8 cellular contexts compared by ENCODE assay signal in the genomic region with DNA sequence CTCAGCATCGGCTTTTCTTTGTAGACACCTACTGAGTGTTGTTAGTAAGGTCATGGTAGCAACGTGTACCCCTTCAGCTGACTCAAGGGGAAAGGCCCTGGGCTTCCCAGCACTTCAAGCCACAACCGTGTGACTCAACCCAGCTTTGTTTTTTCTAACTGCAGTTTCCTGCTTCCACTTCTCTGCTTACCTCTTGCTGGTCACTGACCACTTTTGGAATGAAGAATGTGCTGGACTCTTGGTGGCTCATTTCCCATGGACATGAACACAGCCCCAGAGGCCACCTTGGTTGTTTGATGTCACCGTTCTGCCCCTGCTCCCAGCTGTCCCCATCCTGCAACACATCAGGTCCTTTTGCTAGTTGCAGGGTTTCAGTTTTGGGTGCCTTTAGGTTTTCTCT.
DNase-seq lines count a peak whose midpoint lies in the region; ATAC-seq, FAIRE-seq and TF ChIP-seq lines count a peak whose summit lies in the region.

No MANE protein-coding gene starts in this region.

- no peaks in the 10 kb centered on the region for H3K9me2 ChIP-seq in SK-N-SH

- RAD21 ChIA-PET in GM12878 (lab: Charles Lee; ENCODE audit: unreplicated experiment): interaction anchor here (0.9 to 2.3 kb wide), 7 partner anchors 10 to 390 kb away, joined by 3 to 11 read pairs (median 6); a partner anchor contains a TSS

- peak overlapping the region; percentile 66 for H2AFZ ChIP-seq in DND-41 (ENCODE audit: low read depth, low read length)
- H2AFZ ChIP-seq in SK-N-SH (ENCODE audit: low read depth): peak overlapping the region; percentile 69; the same call in 1 of the 2 replicates
- peak overlapping the region; percentile 90 for H2AFZ ChIP-seq in GM12878 (ENCODE audit: control insufficient read depth, low read depth, low read length)

- H3K79me2 ChIP-seq in DND-41 (ENCODE audit: insufficient read depth, low read length) (peaks cover 23% of the 10 kb centered on the region), SK-N-SH (ENCODE audit: insufficient read depth) (no peaks in the 10 kb centered on the region), GM12878 (ENCODE audit: control insufficient read depth, insufficient read depth, low read length) (no peaks in the 10 kb centered on the region)

- in situ Hi-C loops in GM12878 (cut with MboI): no loop called here
- in situ Hi-C loops in gastrocnemius medialis (cut with MboI; ENCODE audit: low sequenced_read_pairs in 4 of 4): no loop called here

- 50% methylated on average over 4 of the region's 4 CpGs for WGBS in SK-N-SH (ENCODE audit: low lambda C conversion rate)
- 0% methylated on average over 4 of the region's 4 CpGs for WGBS in GM12878 (ENCODE audit: insufficient coverage, insufficient replicate concordance, low lambda C conversion rate, missing lambda C conversion rate)

- H3K36me3 ChIP-seq in DND-41 (ENCODE audit: insufficient read depth, low read length): no peaks in the 10 kb centered on the region
- no peaks in the 10 kb centered on the region for H3K36me3 ChIP-seq in SK-N-SH (replicated peaks in 1 of 2; ENCODE audit: control insufficient read depth in 1 of 2, insufficient read depth in 2 of 2, low read length in 1 of 2)
- H3K36me3 ChIP-seq in GM12878 (ENCODE audit: control insufficient read depth in 2 of 2, insufficient read depth in 2 of 2, low read length in 1 of 2): no peaks in the 10 kb centered on the region
- no peaks in the 10 kb centered on the region for H3K36me3 ChIP-seq in gastrocnemius medialis

- DNase-seq in DND-41 (peak; percentile 71), SK-N-SH (no peak), GM12878 (ENCODE audit: low read depth, low spot score) (peak; percentile 59), gastrocnemius medialis (no peak), NCI-H748 treated with DMSO at 0.1 percent for 48 hours (lab: John Stamatoyannopoulos, UW) (no peak)
- DNase-seq in stimulated activated CD4-positive, alpha-beta T cell treated with anti-CD3 and anti-CD28 coated beads, Interleukin-15, amount 100 ng/mL, for 48 hours (ENCODE audit: low read depth in 2 of 2): peak; percentile 61 to 62

- H3K27ac ChIP-seq in DND-41 (ENCODE audit: low read length) (peak overlapping the region; percentile 98), SK-N-SH (ENCODE audit: low read depth in 2 of 2, low read length in 1 of 2) (peak overlapping the region in 1 of 2 experiments; percentile 39; a peak in 1 of 4 replicates), GM12878 (ENCODE audit: control insufficient read depth, insufficient read depth) (no peak overlapping the region; the same call in 1 of the 2 replicates), gastrocnemius medialis (no peak overlapping the region)

- intact Hi-C loops in GM12878 (cut with micrococcal nuclease; ENCODE audit: unreplicated experiment): loop anchor here (5.0 kb wide), 1 partner anchor 216 kb away; a partner anchor contains a TSS
- intact Hi-C loops in gastrocnemius medialis (cut with DNase I; ENCODE audit: low total_unique reads): no loop called here

- TF ChIP-seq POLR2A in GM12878 (IDR thresholded peaks at IDR 0.05; ENCODE audit: low read depth, low read length) (no peak), gastrocnemius medialis (IDR thresholded peaks at IDR 0.05) (no peak)

- SMC1A ChIA-PET in GM12878 (lab: Charles Lee; ENCODE audit: uncharacterized antibody, unreplicated experiment): interaction anchor here (0.6 to 4.4 kb wide), 13 partner anchors 11 to 364 kb away, joined by 3 to 41 read pairs (median 5); a partner anchor contains a TSS

- no peak for FAIRE-seq in GM12878 (lab: Jason Lieb, UNC)

- peak overlapping the region; percentile 41 for H3K9ac ChIP-seq in DND-41 (ENCODE audit: low read depth, low read length)
- no peak overlapping the region for H3K9ac ChIP-seq in SK-N-SH
- no peak overlapping the region for H3K9ac ChIP-seq in GM12878 (ENCODE audit: control insufficient read depth, insufficient read depth, low read length)

- no TSS peak for BruUV-seq in GM12878 (replicated peaks; lab: Mats Ljungman, UMichigan)

- H3K4me1 ChIP-seq in DND-41 (ENCODE audit: insufficient read depth, low read length): peaks cover 100% of the 10 kb centered on the region
- H3K4me1 ChIP-seq in SK-N-SH (ENCODE audit: control insufficient read depth in 1 of 2, insufficient read depth in 2 of 2, low read depth in 1 of 2, low read length in 1 of 2): peaks cover 0 to 3% of the 10 kb centered on the region in 2 experiments; a peak in 1 of 4 replicates
- peaks cover 14% of the 10 kb centered on the region for H3K4me1 ChIP-seq in GM12878 (ENCODE audit: control insufficient read depth, insufficient read depth, low read length)
- no peaks in the 10 kb centered on the region for H3K4me1 ChIP-seq in gastrocnemius medialis

- H3K9me3 ChIP-seq in DND-41 (ENCODE audit: insufficient read depth, low read length, severe bottlenecking) (no peaks in the 10 kb centered on the region), SK-N-SH (no peaks in the 10 kb centered on the region), GM12878 (replicated peaks; ENCODE audit: control insufficient read depth, insufficient read depth, low read length) (no peaks in the 10 kb centered on the region), gastrocnemius medialis (no peaks in the 10 kb centered on the region)

- TF ChIP-seq EP300 in SK-N-SH (IDR thresholded peaks at IDR 0.05; ENCODE audit: borderline replicate concordance in 1 of 2, low read depth in 1 of 2, low read length in 1 of 2) (no peak), GM12878 (IDR thresholded peaks at IDR 0.05; ENCODE audit: borderline replicate concordance in 1 of 2, control insufficient read depth in 1 of 2, low read depth in 2 of 2, low read length in 2 of 2) (peak; percentile 52 to 80; a peak in 3 of 4 replicates)

- POLR2A ChIA-PET in SK-N-SH (lab: Yijun Ruan, JAX): no interaction called here
- POLR2A ChIA-PET in GM12878 (lab: Charles Lee): interaction anchor here (0.6 to 1.7 kb wide), 4 partner anchors 8 to 36 kb away, joined by 3 to 7 read pairs (median 4); no protein-coding TSS in a partner anchor

- CTCF ChIA-PET in SK-N-SH (lab: Yijun Ruan, JAX): no interaction called here
- CTCF ChIA-PET in GM12878 (lab: Yijun Ruan, JAX): interaction anchor here (1.3 kb wide), 1 partner anchor 373 kb away, joined by 3 read pairs; no protein-coding TSS in a partner anchor

- H4K20me1 ChIP-seq in DND-41 (ENCODE audit: insufficient read depth, low read length) (no peaks in the 10 kb centered on the region), SK-N-SH (ENCODE audit: insufficient read depth) (no peaks in the 10 kb centered on the region), GM12878 (ENCODE audit: control insufficient read depth, insufficient read depth) (no peaks in the 10 kb centered on the region)

- no peak for TF ChIP-seq RAD21 in SK-N-SH (IDR thresholded peaks at IDR 0.05; ENCODE audit: low read length)
- TF ChIP-seq RAD21 in GM12878 (IDR thresholded peaks at IDR 0.05; ENCODE audit: insufficient read depth, low read depth, low read length): no peak

- no peak for TF ChIP-seq CTCF in DND-41 (IDR thresholded peaks at IDR 0.05; ENCODE audit: borderline replicate concordance, extremely low read depth, low read length, poor library complexity, severe bottlenecking)
- TF ChIP-seq CTCF in SK-N-SH (IDR thresholded peaks at IDR 0.05): no peak
- no peak for TF ChIP-seq CTCF in GM12878 (IDR thresholded peaks at IDR 0.05 in 2 of 3, conservative IDR thresholded peaks at IDR 0.05 in 1 of 3; ENCODE audit: control insufficient read depth in 2 of 3, extremely low read depth in 1 of 3, insufficient read depth in 1 of 3, low read depth in 3 of 3, low read length in 3 of 3)
- no peak for TF ChIP-seq CTCF in gastrocnemius medialis (IDR thresholded peaks at IDR 0.05 in 4 of 5, conservative IDR thresholded peaks at IDR 0.05 in 1 of 5)

- H3K27me3 ChIP-seq in DND-41 (ENCODE audit: insufficient read depth, low read length, poor library complexity) (no peaks in the 10 kb centered on the region), SK-N-SH (ENCODE audit: insufficient read depth) (no peaks in the 10 kb centered on the region), GM12878 (replicated peaks in 1 of 2; ENCODE audit: control insufficient read depth in 2 of 2, insufficient read depth in 2 of 2, low read length in 1 of 2) (no peaks in the 10 kb centered on the region), gastrocnemius medialis (no peaks in the 10 kb centered on the region)

- H3K4me3 ChIP-seq in DND-41 (ENCODE audit: low read depth in 1 of 2, low read length in 2 of 2) (peak overlapping the region in 1 of 2 experiments; percentile 30; a peak in 1 of 4 replicates), SK-N-SH (ENCODE audit: low read depth in 2 of 2, low read length in 1 of 2) (no peak overlapping the region), GM12878 (no peak overlapping the region), gastrocnemius medialis (no peak overlapping the region)

- peak; percentile 68 for ATAC-seq in DND-41 (ENCODE audit: insufficient read depth, low read depth)
- peak; percentile 78 for ATAC-seq in HG02571 (IDR thresholded peaks at IDR 0.05; ENCODE audit: unreplicated experiment)
- peak; percentile 91 for ATAC-seq in GM12878
- ATAC-seq in gastrocnemius medialis: no peak
- ATAC-seq in HG03521 (IDR thresholded peaks at IDR 0.05; ENCODE audit: unreplicated experiment): no peak

- H3K4me2 ChIP-seq in DND-41 (ENCODE audit: insufficient read depth, low read length): peak overlapping the region; percentile 25
- peak overlapping the region; percentile 25; the same call in 1 of the 2 replicates for H3K4me2 ChIP-seq in SK-N-SH
- peak overlapping the region; percentile 64; the same call in 1 of the 2 replicates for H3K4me2 ChIP-seq in GM12878 (ENCODE audit: control insufficient read depth, insufficient read depth)

- no peaks in the 10 kb centered on the region for H3F3A ChIP-seq in SK-N-SH (replicated peaks; ENCODE audit: insufficient read depth)

TF ChIP-seq in SK-N-SH, 30 proteins besides CTCF, POLR2A, EP300 and RAD21 (continues in another document):
- TF ChIP-seq, protein P1, sequence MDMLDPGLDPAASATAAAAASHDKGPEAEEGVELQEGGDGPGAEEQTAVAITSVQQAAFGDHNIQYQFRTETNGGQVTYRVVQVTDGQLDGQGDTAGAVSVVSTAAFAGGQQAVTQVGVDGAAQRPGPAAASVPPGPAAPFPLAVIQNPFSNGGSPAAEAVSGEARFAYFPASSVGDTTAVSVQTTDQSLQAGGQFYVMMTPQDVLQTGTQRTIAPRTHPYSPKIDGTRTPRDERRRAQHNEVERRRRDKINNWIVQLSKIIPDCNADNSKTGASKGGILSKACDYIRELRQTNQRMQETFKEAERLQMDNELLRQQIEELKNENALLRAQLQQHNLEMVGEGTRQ (IDR thresholded peaks at IDR 0.05; ENCODE audit: borderline replicate concordance, low read depth, low read length): no peak
- TF ChIP-seq GATA2 (CRISPR knock-in tag; IDR thresholded peaks at IDR 0.05): no peak

TF ChIP-seq in GM12878, 131 proteins besides CTCF, POLR2A, EP300 and RAD21 (continues in another document):
- no peak for TF ChIP-seq NFXL1 (IDR thresholded peaks at IDR 0.05; ENCODE audit: borderline replicate concordance)
- no peak for TF ChIP-seq WRNIP1 (IDR thresholded peaks at IDR 0.05; ENCODE audit: borderline replicate concordance, low read depth, low read length)
- TF ChIP-seq ATF7 (IDR thresholded peaks at IDR 0.05; ENCODE audit: low read depth): peak; percentile 67
- TF ChIP-seq IKZF1 (conservative IDR thresholded peaks at IDR 0.05): peak; percentile 89
- TF ChIP-seq NFIC (IDR thresholded peaks at IDR 0.05; ENCODE audit: low read depth, low read length): peak; percentile 75; the same call in 1 of the 2 replicates

Comparison
In these comparisons a context has a peak if more than half of its experiments do, and no peak if none do; other contexts are left out.
1. ATAC-seq: peak in DND-41 (single experiment), HG02571 (single experiment) and GM12878 (single experiment); none in gastrocnemius medialis (0 of 2) and HG03521 (single experiment).
2. DNase-seq: peak in DND-41 (single experiment), GM12878 (single experiment) and stimulated activated CD4-positive, alpha-beta T cell treated with anti-CD3 and anti-CD28 coated beads, Interleukin-15, amount 100 ng/mL, for 48 hours (2 of 2); none in SK-N-SH (single experiment), gastrocnemius medialis (0 of 2) and NCI-H748 treated with DMSO at 0.1 percent for 48 hours (single experiment).
3. Peak in every context shown above with its lines, with median percentiles within 50 percentile points of each other: H2AFZ ChIP-seq and H3K4me2 ChIP-seq.